8 cellular contexts compared by ENCODE assay signal in genomic region chr3:44198265-44198956, GRCh38. TPM values are rescaled to one million over a fixed set of nuclear protein-coding genes. Genes with fewer than 3 reads are reported as not detected.
DNase-seq lines count a peak whose midpoint lies in the region; ATAC-seq and TF ChIP-seq lines count a peak whose summit lies in the region.

No MANE protein-coding gene starts in this region.

- peak; percentile 97 for ATAC-seq in upper lobe of right lung

- no peak overlapping the region for H3K4me3 ChIP-seq in upper lobe of right lung

- H3K36me3 ChIP-seq in upper lobe of right lung, result no peaks in the 10 kb centered on the region

- intact Hi-C loops in upper lobe of right lung (cut with DNase I), result no loop called here

- no peaks in the 10 kb centered on the region for H3K9me3 ChIP-seq in upper lobe of right lung

- in situ Hi-C loops in KBM-7 (cut with MboI; ENCODE audit: low pct_unique_long_range_greater_than_20kb, low sequenced_read_pairs), result loop anchor here (25.0 kb wide), 1 partner anchor 336 kb away; no protein-coding TSS in a partner anchor

- peak; percentile 11 for DNase-seq in NK-92 treated with Interleukin-12 subunit alpha and Interleukin-12 subunit beta, amount 100 ng/mL, for 24 hours (lab: John Stamatoyannopoulos, UW)
- DNase-seq in NK-92 (lab: John Stamatoyannopoulos, UW; ENCODE audit: unreplicated experiment), result no peak
- peak; percentile 83 for DNase-seq in KBM-7
- peak; percentile 50 for DNase-seq in SK-N-DZ (ENCODE audit: low spot score)
- DNase-seq in activated naive CD4-positive, alpha-beta T cell treated with Interleukin-2 at 50 U/mL for 16 hours, result peak; percentile 68
- DNase-seq in glomerular visceral epithelial cell (ENCODE audit: extremely low spot score), result peak; percentile 66
- peak; percentile 82 for DNase-seq in pons (ENCODE audit: low spot score)
- no peak for DNase-seq in upper lobe of right lung

- H3K27ac ChIP-seq in upper lobe of right lung, result no peak overlapping the region

- H3K27me3 ChIP-seq in upper lobe of right lung, result no peaks in the 10 kb centered on the region

- TF ChIP-seq CTCF in upper lobe of right lung (IDR thresholded peaks at IDR 0.05), result peak; percentile 83

- H3K4me1 ChIP-seq in upper lobe of right lung, result no peaks in the 10 kb centered on the region

RNA-seq across cellular contexts. Expression of gene TOPAZ1, which starts 43.3 kb away (rescaled TPM):
- not detected in 2 replicates for polyA plus RNA-seq in SK-N-DZ (2014; cell fraction: cytosol; rRNA removed)
- not detected in 2 replicates for polyA plus RNA-seq in SK-N-DZ (2014; cell fraction: nucleus; rRNA removed)
- total RNA-seq in upper lobe of right lung, result not detected

Comparison
In these comparisons a context has a peak if more than half of its experiments do, and no peak if none do; other contexts are left out.
1. DNase-seq: peak in NK-92 treated with Interleukin-12 subunit alpha and Interleukin-12 subunit beta, amount 100 ng/mL, for 24 hours (single experiment), KBM-7 (single experiment), SK-N-DZ (single experiment), activated naive CD4-positive, alpha-beta T cell treated with Interleukin-2 at 50 U/mL for 16 hours (single experiment), glomerular visceral epithelial cell (single experiment) and pons (single experiment); none in NK-92 (single experiment) and upper lobe of right lung (single experiment).